ENCODE assay signal across 1 cellular context in the genomic region with DNA sequence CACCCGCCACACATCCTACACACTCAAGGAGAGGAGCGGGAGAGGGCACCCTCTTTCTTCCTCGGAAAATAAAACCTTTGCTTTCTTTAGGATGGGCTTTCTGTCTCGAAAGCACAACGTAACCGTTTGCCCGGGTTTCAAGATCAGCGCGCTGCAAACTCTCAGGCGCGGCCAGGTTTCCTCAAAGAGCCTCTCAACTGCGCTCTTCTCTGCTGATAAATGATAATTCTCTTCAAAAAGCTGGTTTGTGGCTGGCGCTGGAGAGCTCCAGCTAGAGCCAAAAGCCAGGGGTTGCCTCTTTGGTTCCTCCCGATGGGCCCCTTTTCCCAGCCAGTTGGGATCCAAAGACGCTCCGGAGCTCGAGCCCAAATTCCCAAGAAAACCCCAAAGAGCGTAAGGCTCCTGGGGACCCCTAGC.
TF ChIP-seq lines count a peak whose summit lies in the region.

No MANE protein-coding gene starts in this region.

TF ChIP-seq in GM23338, 12 proteins besides CTCF, POLR2A, EP300 and RAD21:
- TF ChIP-seq, protein P1, sequence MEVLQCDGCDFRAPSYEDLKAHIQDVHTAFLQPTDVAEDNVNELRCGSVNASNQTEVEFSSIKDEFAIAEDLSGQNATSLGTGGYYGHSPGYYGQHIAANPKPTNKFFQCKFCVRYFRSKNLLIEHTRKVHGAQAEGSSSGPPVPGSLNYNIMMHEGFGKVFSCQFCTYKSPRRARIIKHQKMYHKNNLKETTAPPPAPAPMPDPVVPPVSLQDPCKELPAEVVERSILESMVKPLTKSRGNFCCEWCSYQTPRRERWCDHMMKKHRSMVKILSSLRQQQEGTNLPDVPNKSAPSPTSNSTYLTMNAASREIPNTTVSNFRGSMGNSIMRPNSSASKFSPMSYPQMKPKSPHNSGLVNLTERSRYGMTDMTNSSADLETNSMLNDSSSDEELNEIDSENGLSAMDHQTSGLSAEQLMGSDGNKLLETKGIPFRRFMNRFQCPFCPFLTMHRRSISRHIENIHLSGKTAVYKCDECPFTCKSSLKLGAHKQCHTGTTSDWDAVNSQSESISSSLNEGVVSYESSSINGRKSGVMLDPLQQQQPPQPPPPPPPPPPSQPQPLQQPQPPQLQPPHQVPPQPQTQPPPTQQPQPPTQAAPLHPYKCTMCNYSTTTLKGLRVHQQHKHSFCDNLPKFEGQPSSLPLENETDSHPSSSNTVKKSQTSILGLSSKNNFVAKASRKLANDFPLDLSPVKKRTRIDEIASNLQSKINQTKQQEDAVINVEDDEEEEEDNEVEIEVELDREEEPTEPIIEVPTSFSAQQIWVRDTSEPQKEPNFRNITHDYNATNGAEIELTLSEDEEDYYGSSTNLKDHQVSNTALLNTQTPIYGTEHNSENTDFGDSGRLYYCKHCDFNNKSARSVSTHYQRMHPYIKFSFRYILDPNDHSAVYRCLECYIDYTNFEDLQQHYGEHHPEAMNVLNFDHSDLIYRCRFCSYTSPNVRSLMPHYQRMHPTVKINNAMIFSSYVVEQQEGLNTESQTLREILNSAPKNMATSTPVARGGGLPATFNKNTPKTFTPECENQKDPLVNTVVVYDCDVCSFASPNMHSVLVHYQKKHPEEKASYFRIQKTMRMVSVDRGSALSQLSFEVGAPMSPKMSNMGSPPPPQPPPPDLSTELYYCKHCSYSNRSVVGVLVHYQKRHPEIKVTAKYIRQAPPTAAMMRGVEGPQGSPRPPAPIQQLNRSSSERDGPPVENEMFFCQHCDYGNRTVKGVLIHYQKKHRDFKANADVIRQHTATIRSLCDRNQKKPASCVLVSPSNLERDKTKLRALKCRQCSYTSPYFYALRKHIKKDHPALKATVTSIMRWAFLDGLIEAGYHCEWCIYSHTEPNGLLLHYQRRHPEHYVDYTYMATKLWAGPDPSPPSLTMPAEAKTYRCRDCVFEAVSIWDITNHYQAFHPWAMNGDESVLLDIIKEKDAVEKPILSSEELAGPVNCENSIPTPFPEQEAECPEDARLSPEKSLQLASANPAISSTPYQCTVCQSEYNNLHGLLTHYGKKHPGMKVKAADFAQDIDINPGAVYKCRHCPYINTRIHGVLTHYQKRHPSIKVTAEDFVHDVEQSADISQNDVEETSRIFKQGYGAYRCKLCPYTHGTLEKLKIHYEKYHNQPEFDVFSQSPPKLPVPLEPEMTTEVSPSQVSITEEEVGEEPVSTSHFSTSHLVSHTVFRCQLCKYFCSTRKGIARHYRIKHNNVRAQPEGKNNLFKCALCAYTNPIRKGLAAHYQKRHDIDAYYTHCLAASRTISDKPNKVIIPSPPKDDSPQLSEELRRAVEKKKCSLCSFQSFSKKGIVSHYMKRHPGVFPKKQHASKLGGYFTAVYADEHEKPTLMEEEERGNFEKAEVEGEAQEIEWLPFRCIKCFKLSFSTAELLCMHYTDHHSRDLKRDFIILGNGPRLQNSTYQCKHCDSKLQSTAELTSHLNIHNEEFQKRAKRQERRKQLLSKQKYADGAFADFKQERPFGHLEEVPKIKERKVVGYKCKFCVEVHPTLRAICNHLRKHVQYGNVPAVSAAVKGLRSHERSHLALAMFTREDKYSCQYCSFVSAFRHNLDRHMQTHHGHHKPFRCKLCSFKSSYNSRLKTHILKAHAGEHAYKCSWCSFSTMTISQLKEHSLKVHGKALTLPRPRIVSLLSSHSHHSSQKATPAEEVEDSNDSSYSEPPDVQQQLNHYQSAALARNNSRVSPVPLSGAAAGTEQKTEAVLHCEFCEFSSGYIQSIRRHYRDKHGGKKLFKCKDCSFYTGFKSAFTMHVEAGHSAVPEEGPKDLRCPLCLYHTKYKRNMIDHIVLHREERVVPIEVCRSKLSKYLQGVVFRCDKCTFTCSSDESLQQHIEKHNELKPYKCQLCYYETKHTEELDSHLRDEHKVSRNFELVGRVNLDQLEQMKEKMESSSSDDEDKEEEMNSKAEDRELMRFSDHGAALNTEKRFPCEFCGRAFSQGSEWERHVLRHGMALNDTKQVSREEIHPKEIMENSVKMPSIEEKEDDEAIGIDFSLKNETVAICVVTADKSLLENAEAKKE (CRISPR knock-in tag; IDR thresholded peaks at IDR 0.05) = no peak
- TF ChIP-seq STAT1 (IDR thresholded peaks at IDR 0.05; ENCODE audit: unreplicated experiment) (no peak), ETS1 (IDR thresholded peaks at IDR 0.05) (no peak), EZH2 (IDR thresholded peaks at IDR 0.05; ENCODE audit: low read depth, unreplicated experiment) (no peak), NANOG (IDR thresholded peaks at IDR 0.05; ENCODE audit: borderline replicate concordance) (no peak), JUNB (IDR thresholded peaks at IDR 0.05; ENCODE audit: unreplicated experiment) (no peak), EZH2phosphoT487 (IDR thresholded peaks at IDR 0.05; ENCODE audit: unreplicated experiment) (no peak), POLR2AphosphoS5 (IDR thresholded peaks at IDR 0.05; ENCODE audit: low read depth) (no peak), ZNF114 (CRISPR knock-in tag; IDR thresholded peaks at IDR 0.05) (no peak), ZNF331 (CRISPR knock-in tag; IDR thresholded peaks at IDR 0.05; ENCODE audit: low read depth) (no peak), CREB1 (CRISPR knock-in tag; IDR thresholded peaks at IDR 0.05; ENCODE audit: low read depth) (no peak)
- TF ChIP-seq, protein P2, sequence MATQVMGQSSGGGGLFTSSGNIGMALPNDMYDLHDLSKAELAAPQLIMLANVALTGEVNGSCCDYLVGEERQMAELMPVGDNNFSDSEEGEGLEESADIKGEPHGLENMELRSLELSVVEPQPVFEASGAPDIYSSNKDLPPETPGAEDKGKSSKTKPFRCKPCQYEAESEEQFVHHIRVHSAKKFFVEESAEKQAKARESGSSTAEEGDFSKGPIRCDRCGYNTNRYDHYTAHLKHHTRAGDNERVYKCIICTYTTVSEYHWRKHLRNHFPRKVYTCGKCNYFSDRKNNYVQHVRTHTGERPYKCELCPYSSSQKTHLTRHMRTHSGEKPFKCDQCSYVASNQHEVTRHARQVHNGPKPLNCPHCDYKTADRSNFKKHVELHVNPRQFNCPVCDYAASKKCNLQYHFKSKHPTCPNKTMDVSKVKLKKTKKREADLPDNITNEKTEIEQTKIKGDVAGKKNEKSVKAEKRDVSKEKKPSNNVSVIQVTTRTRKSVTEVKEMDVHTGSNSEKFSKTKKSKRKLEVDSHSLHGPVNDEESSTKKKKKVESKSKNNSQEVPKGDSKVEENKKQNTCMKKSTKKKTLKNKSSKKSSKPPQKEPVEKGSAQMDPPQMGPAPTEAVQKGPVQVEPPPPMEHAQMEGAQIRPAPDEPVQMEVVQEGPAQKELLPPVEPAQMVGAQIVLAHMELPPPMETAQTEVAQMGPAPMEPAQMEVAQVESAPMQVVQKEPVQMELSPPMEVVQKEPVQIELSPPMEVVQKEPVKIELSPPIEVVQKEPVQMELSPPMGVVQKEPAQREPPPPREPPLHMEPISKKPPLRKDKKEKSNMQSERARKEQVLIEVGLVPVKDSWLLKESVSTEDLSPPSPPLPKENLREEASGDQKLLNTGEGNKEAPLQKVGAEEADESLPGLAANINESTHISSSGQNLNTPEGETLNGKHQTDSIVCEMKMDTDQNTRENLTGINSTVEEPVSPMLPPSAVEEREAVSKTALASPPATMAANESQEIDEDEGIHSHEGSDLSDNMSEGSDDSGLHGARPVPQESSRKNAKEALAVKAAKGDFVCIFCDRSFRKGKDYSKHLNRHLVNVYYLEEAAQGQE (IDR thresholded peaks at IDR 0.05; ENCODE audit: unreplicated experiment) = no peak
